Comparison of ENCODE assay signal across 15 cellular contexts in the genomic region with DNA sequence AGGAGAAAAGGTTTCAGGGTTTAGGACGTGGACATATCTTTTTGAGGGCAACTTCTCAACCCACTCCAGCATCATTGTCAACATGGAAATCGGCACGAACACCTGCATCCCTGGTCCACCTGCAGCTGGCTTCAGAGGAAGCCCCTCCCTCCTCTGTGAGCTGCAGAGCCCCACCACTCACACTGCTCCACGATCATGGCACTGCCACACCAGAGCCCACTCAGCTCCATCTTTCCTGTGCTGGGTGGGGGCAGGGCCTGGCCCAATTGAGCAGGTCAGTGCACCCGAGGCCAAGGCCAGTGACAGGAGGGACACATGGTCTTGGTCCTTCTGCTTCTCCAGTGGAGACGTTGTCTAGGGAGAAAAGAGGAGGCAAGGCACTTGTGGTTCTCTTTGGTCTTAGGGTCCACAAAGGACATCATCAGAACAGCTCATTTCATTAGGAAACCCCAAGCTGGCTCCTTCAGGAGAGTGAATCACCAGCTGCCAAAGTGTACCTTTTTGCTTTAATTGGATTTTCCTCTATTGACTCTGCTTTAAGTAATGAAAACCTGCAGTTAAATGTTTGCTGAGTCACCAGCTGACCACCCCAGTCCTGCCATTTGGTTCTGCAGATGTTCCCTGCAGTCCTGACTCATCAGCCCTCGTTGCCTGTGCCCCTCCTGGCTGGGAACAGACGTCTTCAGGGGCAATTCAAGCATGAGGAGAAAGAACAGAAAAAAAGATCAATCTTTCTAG. TPM values are rescaled to one million over a fixed set of nuclear protein-coding genes. Genes with fewer than 3 reads are reported as not detected.
DNase-seq lines count a peak whose midpoint lies in the region; ATAC-seq and TF ChIP-seq lines count a peak whose summit lies in the region.
"Had no signal": no experiment of that assay in that cellular context is flagged by ENCODE, and none has a peak within 500 bp of the region (broad histone marks: within the 10 kb centered on the region; RNA-seq: fewer than 3 reads in every experiment).

No MANE protein-coding gene starts in this region.

- peaks cover 8% of the 10 kb centered on the region; the same call in 1 of the 2 replicates for H3K4me1 ChIP-seq in BE2C

- ATAC-seq in GM18519 (IDR thresholded peaks at IDR 0.05; ENCODE audit: low FRiP score, unreplicated experiment) = no peak
- no peak for ATAC-seq in HG02884 (IDR thresholded peaks at IDR 0.05; ENCODE audit: unreplicated experiment)
- ATAC-seq: GM23338 had no signal

- H3K4me3 ChIP-seq in BE2C (ENCODE audit: low read depth, low read length) (no peak overlapping the region), fibroblast of mammary gland (ENCODE audit: control insufficient read depth, low read depth, low read length) (no peak overlapping the region)
- H3K4me3 ChIP-seq: GM23338 had no signal

- H3K27me3 ChIP-seq in BE2C = no peaks in the 10 kb centered on the region

- no peaks in the 10 kb centered on the region for H3K9me3 ChIP-seq in BE2C

- no peak for TF ChIP-seq CTCF in BE2C (IDR thresholded peaks at IDR 0.05; ENCODE audit: low read depth, low read length)
- no peak for TF ChIP-seq CTCF in fibroblast of mammary gland (conservative IDR thresholded peaks at IDR 0.05; ENCODE audit: control insufficient read depth, insufficient read depth, low read depth, low read length)

- DNase-seq in BE2C (peak; percentile 64), HT1080 (ENCODE audit: low read depth) (peak; percentile 85), NCI-H82 (lab: John Stamatoyannopoulos, UW) (peak; percentile 93), fibroblast of mammary gland (ENCODE audit: low read depth) (peak; percentile 93), C1 segment of cervical spinal cord (lab: John Stamatoyannopoulos, UW) (no peak), NCI-H2107 (lab: John Stamatoyannopoulos, UW) (no peak)
- DNase-seq: CD4-positive, alpha-beta T cell; erythroblast; KG1; NK-92 treated with Interleukin-12 subunit alpha and Interleukin-12 subunit beta, amount 100 ng/mL, for 24 hours; stimulated activated CD4-positive, alpha-beta T cell treated with anti-CD3 and anti-CD28 coated beads, Interleukin-4, amount 100 ng/mL, for 24 hours; stimulated activated naive CD4-positive, alpha-beta T cell treated with Interleukin-2 at 50 U/mL for 16 hours had no signal

- no peaks in the 10 kb centered on the region for H3K36me3 ChIP-seq in BE2C

RNA-seq across cellular contexts. Expression of gene UBE2QL1, which starts 56.2 kb away (rescaled TPM):
- 7.1 TPM for polyA plus RNA-seq in BE2C (2012; ENCODE audit: insufficient read depth, insufficient read length, low read depth)
- total RNA-seq in HT1080 (2014; rRNA removed; shearing (Covaris generic)) = not detected in 2 replicates
- polyA plus RNA-seq in HT1080 (2015; cell fraction: cytosol; rRNA removed) = 0.01 and 0.26 TPM in 2 replicates
- not detected in 2 replicates for polyA plus RNA-seq in HT1080 (2015; cell fraction: nucleus; rRNA removed)

Comparison
In these comparisons a context has a peak if more than half of its experiments do, and no peak if none do; other contexts are left out.
1. DNase-seq: peak in BE2C (single experiment), HT1080 (single experiment), NCI-H82 (single experiment) and fibroblast of mammary gland (single experiment); none in C1 segment of cervical spinal cord (0 of 14) and NCI-H2107 (single experiment).